ENCODE assay signal across 9 cellular contexts in genomic region chr9:4334439-4334838, GRCh38. TPM values are rescaled to one million over a fixed set of nuclear protein-coding genes. Genes with fewer than 3 reads are reported as not detected.
DNase-seq lines count a peak whose midpoint lies in the region; ATAC-seq, FAIRE-seq and TF ChIP-seq lines count a peak whose summit lies in the region.
"Had no signal": no experiment of that assay in that cellular context is flagged by ENCODE, and none has a peak within 500 bp of the region (broad histone marks: within the 10 kb centered on the region; RNA-seq: fewer than 3 reads in every experiment).

No MANE protein-coding gene starts in this region.

- no peak for TF ChIP-seq CTCF in A549 (IDR thresholded peaks at IDR 0.05)
- no peak for TF ChIP-seq CTCF in left lung (IDR thresholded peaks at IDR 0.05)
- no peak for TF ChIP-seq CTCF in spleen (IDR thresholded peaks at IDR 0.05 in 8 of 11, conservative IDR thresholded peaks at IDR 0.05 in 3 of 11)

- H3K4me2 ChIP-seq in A549, result peak overlapping the region; percentile 36

- H3K9me3 ChIP-seq in A549 (no peaks in the 10 kb centered on the region), left lung (no peaks in the 10 kb centered on the region), spleen (no peaks in the 10 kb centered on the region)

- peak; percentile 16 to 79 for DNase-seq in A549 (ENCODE audit: low read depth in 1 of 2, low spot score in 1 of 2)
- DNase-seq in NCI-H2029 treated with DMSO at 0.1 percent for 48 hours (lab: John Stamatoyannopoulos, UW), result peak; percentile 57
- peak; percentile 74 for DNase-seq in cerebellar cortex (ENCODE audit: low spot score)
- peak in 1 of 2 donors; percentile 79 for DNase-seq in left lung
- no peak for DNase-seq in GOT3 (lab: John Stamatoyannopoulos, UW)
- no peak for DNase-seq in spleen
- DNase-seq: NCI-H187 had no signal

- no peak for FAIRE-seq in A549 (lab: Jason Lieb, UNC)

- H3K4me1 ChIP-seq in A549 (peaks cover 19% of the 10 kb centered on the region), left lung (peaks cover 0 to 12% of the 10 kb centered on the region in 2 donors), spleen (peaks cover 0 to 19% (median 10%) of the 10 kb centered on the region in 6 donors)

- H3K4me3 ChIP-seq in A549 (no peak overlapping the region), left lung (no peak overlapping the region), spleen (no peak overlapping the region)

- POLR2A ChIA-PET in A549 (lab: Yijun Ruan, JAX), result interaction anchor here (1.0 to 1.5 kb wide), 3 partner anchors 34 to 38 kb away, joined by 3 to 8 read pairs (median 4); partner anchors contain the start of gene GLIS3

- 16% methylated on average over 3 of the region's 3 CpGs for WGBS in A549 (ENCODE audit: missing lambda C conversion rate)
- 20 to 47% (median 33%) methylated on average over 3 of the region's 3 CpGs for WGBS in spleen, 5 donors

- TF ChIP-seq POLR2A in A549 (IDR thresholded peaks at IDR 0.05; ENCODE audit: low read length) (no peak), spleen (IDR thresholded peaks at IDR 0.05) (no peak)

- no peak for TF ChIP-seq RAD21 in A549 (conservative IDR thresholded peaks at IDR 0.05 in 1 of 2, IDR thresholded peaks at IDR 0.05 in 1 of 2)

- no peak for TF ChIP-seq EP300 in A549 (IDR thresholded peaks at IDR 0.05)

- intact Hi-C loops in left lung (cut with DNase I) (no loop called here), spleen (cut with DNase I; ENCODE audit: low total_unique reads) (no loop called here)

- peak; percentile 89 for ATAC-seq in A549
- peak; percentile 96 for ATAC-seq in left lung
- ATAC-seq in HG02852 (IDR thresholded peaks at IDR 0.05; ENCODE audit: unreplicated experiment), result no peak
- ATAC-seq in HG02870 (IDR thresholded peaks at IDR 0.05; ENCODE audit: unreplicated experiment), result no peak

- H3K27ac ChIP-seq in A549 (peak overlapping the region; percentile 5 to 26; a peak in 1 of 6 replicates), left lung (peak overlapping the region; percentile 67 to 77), spleen (no peak overlapping the region)

- no peaks in the 10 kb centered on the region for H3K36me3 ChIP-seq in left lung
- no peaks in the 10 kb centered on the region for H3K36me3 ChIP-seq in spleen

- H3K27me3 ChIP-seq in left lung (no peaks in the 10 kb centered on the region), spleen (replicated peaks in 1 of 7) (no peaks in the 10 kb centered on the region)

- CTCF ChIA-PET in A549 (lab: Yijun Ruan, JAX), result interaction anchor here (0.7 to 5.1 kb wide), 10 partner anchors 9 to 867 kb away, joined by 3 to 42 read pairs (median 4); no protein-coding TSS in a partner anchor

TF ChIP-seq in A549, 52 proteins besides CTCF, POLR2A, EP300 and RAD21:
- TF ChIP-seq ELK1 (IDR thresholded peaks at IDR 0.05; ENCODE audit: low read depth, low read length), result no peak
- TF ChIP-seq FOSL2 (IDR thresholded peaks at IDR 0.05), result no peak
- peak; percentile 39 for TF ChIP-seq FOSL2 (CRISPR knock-in tag; IDR thresholded peaks at IDR 0.05)

RNA-seq across cellular contexts. Expression of gene GLIS3, which starts 34.6 kb away (rescaled TPM):
- 14.1 and 28.1 TPM in 2 replicates for polyA plus RNA-seq in A549 (2011; rRNA removed)
- 5.7 and 7.2 TPM in 2 replicates for polyA plus RNA-seq in A549 (2012; cell fraction: cytosol; rRNA removed)
- 9.2 and 14.5 TPM in 2 replicates for polyA plus RNA-seq in A549 (2012; cell fraction: nucleus; rRNA removed)
- polyA plus RNA-seq in A549 (2017; fragmentation: RNase III; extraction: RNeasy Plus Mini Kit Qiagen cat#74134 plus additional on column Dnase treatment), result 14.2 to 15.2 TPM (median 14.3 TPM) in 3 replicates
- polyA minus RNA-seq in A549 (2011; rRNA and poly(A)+ RNA removed), result 270 and 286 TPM in 2 replicates
- 10 to 100 TPM; 17.1 to 34.1 TPM for total RNA-seq in left lung
- total RNA-seq in spleen, result 10 to 100 TPM; 17.3 to 54.4 (median 26.1) TPM
- polyA plus RNA-seq in spleen, result 1 to 10 TPM in 1 of 3 donors, under 1 TPM in 2; 0.65 to 2.0 (median 0.83) TPM

Comparison
In these comparisons a context has a peak if more than half of its experiments do, and no peak if none do; other contexts are left out.
1. ATAC-seq: peak in A549 (2 of 2) and left lung (single experiment); none in HG02852 (single experiment) and HG02870 (single experiment).
2. DNase-seq: peak in A549 (2 of 2), NCI-H2029 treated with DMSO at 0.1 percent for 48 hours (single experiment) and cerebellar cortex (single experiment); none in GOT3 (single experiment) and spleen (single experiment).
3. H3K27ac ChIP-seq: peak in A549 (2 of 2) and left lung (2 of 2); none in spleen (0 of 8).